ENCODE assay signal across 2 cellular contexts in the genomic region with DNA sequence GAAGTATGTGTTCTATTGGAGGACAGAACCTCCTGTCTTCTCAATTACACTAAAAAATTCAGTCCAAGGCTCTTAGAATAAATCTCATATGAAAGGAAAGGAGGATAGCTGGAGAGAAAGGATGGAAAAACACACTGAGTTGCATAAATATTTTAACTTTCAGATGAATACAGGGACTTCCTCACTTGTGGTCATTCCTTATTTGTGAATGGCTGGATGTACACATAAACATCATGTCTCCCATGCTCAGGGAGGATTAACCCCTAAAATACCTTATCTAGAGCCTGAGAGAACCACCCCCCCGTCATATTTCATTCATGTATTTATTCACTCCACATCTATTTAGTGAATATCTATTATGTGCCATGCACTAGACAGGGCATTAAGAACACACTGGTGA.
TF ChIP-seq lines count a peak whose summit lies in the region.

No MANE protein-coding gene starts in this region.

TF ChIP-seq in GM23338, 12 proteins besides CTCF, POLR2A, EP300 and RAD21:
- TF ChIP-seq JUNB (IDR thresholded peaks at IDR 0.05; ENCODE audit: unreplicated experiment) (no peak), NANOG (IDR thresholded peaks at IDR 0.05; ENCODE audit: borderline replicate concordance) (no peak), EZH2 (IDR thresholded peaks at IDR 0.05; ENCODE audit: low read depth, unreplicated experiment) (no peak), ZNF114 (CRISPR knock-in tag; IDR thresholded peaks at IDR 0.05) (no peak), ZNF331 (CRISPR knock-in tag; IDR thresholded peaks at IDR 0.05; ENCODE audit: low read depth) (no peak), CREB1 (CRISPR knock-in tag; IDR thresholded peaks at IDR 0.05; ENCODE audit: low read depth) (no peak)
- TF ChIP-seq, protein P1, sequence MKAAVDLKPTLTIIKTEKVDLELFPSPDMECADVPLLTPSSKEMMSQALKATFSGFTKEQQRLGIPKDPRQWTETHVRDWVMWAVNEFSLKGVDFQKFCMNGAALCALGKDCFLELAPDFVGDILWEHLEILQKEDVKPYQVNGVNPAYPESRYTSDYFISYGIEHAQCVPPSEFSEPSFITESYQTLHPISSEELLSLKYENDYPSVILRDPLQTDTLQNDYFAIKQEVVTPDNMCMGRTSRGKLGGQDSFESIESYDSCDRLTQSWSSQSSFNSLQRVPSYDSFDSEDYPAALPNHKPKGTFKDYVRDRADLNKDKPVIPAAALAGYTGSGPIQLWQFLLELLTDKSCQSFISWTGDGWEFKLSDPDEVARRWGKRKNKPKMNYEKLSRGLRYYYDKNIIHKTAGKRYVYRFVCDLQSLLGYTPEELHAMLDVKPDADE (IDR thresholded peaks at IDR 0.05) = no peak
- TF ChIP-seq, protein P2, sequence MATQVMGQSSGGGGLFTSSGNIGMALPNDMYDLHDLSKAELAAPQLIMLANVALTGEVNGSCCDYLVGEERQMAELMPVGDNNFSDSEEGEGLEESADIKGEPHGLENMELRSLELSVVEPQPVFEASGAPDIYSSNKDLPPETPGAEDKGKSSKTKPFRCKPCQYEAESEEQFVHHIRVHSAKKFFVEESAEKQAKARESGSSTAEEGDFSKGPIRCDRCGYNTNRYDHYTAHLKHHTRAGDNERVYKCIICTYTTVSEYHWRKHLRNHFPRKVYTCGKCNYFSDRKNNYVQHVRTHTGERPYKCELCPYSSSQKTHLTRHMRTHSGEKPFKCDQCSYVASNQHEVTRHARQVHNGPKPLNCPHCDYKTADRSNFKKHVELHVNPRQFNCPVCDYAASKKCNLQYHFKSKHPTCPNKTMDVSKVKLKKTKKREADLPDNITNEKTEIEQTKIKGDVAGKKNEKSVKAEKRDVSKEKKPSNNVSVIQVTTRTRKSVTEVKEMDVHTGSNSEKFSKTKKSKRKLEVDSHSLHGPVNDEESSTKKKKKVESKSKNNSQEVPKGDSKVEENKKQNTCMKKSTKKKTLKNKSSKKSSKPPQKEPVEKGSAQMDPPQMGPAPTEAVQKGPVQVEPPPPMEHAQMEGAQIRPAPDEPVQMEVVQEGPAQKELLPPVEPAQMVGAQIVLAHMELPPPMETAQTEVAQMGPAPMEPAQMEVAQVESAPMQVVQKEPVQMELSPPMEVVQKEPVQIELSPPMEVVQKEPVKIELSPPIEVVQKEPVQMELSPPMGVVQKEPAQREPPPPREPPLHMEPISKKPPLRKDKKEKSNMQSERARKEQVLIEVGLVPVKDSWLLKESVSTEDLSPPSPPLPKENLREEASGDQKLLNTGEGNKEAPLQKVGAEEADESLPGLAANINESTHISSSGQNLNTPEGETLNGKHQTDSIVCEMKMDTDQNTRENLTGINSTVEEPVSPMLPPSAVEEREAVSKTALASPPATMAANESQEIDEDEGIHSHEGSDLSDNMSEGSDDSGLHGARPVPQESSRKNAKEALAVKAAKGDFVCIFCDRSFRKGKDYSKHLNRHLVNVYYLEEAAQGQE (IDR thresholded peaks at IDR 0.05; ENCODE audit: unreplicated experiment) = no peak

TF ChIP-seq in K562, 482 proteins besides CTCF, POLR2A, EP300 and RAD21:
- TF ChIP-seq, protein P3, sequence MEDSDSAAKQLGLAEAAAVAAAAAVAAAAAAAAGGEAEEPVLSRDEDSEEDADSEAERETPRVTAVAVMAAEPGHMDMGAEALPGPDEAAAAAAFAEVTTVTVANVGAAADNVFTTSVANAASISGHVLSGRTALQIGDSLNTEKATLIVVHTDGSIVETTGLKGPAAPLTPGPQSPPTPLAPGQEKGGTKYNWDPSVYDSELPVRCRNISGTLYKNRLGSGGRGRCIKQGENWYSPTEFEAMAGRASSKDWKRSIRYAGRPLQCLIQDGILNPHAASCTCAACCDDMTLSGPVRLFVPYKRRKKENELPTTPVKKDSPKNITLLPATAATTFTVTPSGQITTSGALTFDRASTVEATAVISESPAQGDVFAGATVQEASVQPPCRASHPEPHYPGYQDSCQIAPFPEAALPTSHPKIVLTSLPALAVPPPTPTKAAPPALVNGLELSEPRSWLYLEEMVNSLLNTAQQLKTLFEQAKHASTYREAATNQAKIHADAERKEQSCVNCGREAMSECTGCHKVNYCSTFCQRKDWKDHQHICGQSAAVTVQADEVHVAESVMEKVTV (CRISPR knock-in tag; IDR thresholded peaks at IDR 0.05) = no peak
- TF ChIP-seq, protein P4, sequence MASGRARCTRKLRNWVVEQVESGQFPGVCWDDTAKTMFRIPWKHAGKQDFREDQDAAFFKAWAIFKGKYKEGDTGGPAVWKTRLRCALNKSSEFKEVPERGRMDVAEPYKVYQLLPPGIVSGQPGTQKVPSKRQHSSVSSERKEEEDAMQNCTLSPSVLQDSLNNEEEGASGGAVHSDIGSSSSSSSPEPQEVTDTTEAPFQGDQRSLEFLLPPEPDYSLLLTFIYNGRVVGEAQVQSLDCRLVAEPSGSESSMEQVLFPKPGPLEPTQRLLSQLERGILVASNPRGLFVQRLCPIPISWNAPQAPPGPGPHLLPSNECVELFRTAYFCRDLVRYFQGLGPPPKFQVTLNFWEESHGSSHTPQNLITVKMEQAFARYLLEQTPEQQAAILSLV (tag; IDR thresholded peaks at IDR 0.05) = no peak
- TF ChIP-seq NCOA1 (IDR thresholded peaks at IDR 0.05; ENCODE audit: low read depth) (no peak), ZNF124 (CRISPR knock-in tag; IDR thresholded peaks at IDR 0.05) (no peak), FOXK2 (conservative IDR thresholded peaks at IDR 0.05 in 1 of 2, IDR thresholded peaks at IDR 0.05 in 1 of 2; ENCODE audit: low read depth in 2 of 2) (no peak), PHB2 (IDR thresholded peaks at IDR 0.05; ENCODE audit: low read depth) (no peak), MEIS2 (IDR thresholded peaks at IDR 0.05; ENCODE audit: partially characterized antibody) (no peak), IRF2 (CRISPR knock-in tag; IDR thresholded peaks at IDR 0.05) (no peak), NBN (IDR thresholded peaks at IDR 0.05; ENCODE audit: low read depth) (no peak), ZNF165 (CRISPR knock-in tag; IDR thresholded peaks at IDR 0.05; ENCODE audit: borderline replicate concordance) (no peak), NFXL1 (CRISPR knock-in tag; IDR thresholded peaks at IDR 0.05) (no peak)
- TF ChIP-seq, protein P5, sequence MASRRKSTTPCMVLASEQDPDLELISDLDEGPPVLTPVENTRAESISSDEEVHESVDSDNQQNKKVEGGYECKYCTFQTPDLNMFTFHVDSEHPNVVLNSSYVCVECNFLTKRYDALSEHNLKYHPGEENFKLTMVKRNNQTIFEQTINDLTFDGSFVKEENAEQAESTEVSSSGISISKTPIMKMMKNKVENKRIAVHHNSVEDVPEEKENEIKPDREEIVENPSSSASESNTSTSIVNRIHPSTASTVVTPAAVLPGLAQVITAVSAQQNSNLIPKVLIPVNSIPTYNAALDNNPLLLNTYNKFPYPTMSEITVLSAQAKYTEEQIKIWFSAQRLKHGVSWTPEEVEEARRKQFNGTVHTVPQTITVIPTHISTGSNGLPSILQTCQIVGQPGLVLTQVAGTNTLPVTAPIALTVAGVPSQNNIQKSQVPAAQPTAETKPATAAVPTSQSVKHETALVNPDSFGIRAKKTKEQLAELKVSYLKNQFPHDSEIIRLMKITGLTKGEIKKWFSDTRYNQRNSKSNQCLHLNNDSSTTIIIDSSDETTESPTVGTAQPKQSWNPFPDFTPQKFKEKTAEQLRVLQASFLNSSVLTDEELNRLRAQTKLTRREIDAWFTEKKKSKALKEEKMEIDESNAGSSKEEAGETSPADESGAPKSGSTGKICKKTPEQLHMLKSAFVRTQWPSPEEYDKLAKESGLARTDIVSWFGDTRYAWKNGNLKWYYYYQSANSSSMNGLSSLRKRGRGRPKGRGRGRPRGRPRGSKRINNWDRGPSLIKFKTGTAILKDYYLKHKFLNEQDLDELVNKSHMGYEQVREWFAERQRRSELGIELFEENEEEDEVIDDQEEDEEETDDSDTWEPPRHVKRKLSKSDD (conservative IDR thresholded peaks at IDR 0.05; ENCODE audit: low read length) = no peak
- TF ChIP-seq, protein P6, sequence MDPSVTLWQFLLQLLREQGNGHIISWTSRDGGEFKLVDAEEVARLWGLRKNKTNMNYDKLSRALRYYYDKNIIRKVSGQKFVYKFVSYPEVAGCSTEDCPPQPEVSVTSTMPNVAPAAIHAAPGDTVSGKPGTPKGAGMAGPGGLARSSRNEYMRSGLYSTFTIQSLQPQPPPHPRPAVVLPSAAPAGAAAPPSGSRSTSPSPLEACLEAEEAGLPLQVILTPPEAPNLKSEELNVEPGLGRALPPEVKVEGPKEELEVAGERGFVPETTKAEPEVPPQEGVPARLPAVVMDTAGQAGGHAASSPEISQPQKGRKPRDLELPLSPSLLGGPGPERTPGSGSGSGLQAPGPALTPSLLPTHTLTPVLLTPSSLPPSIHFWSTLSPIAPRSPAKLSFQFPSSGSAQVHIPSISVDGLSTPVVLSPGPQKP (CRISPR knock-in tag; IDR thresholded peaks at IDR 0.05) = no peak
- TF ChIP-seq, protein P7, sequence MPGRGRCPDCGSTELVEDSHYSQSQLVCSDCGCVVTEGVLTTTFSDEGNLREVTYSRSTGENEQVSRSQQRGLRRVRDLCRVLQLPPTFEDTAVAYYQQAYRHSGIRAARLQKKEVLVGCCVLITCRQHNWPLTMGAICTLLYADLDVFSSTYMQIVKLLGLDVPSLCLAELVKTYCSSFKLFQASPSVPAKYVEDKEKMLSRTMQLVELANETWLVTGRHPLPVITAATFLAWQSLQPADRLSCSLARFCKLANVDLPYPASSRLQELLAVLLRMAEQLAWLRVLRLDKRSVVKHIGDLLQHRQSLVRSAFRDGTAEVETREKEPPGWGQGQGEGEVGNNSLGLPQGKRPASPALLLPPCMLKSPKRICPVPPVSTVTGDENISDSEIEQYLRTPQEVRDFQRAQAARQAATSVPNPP (IDR thresholded peaks at IDR 0.05; ENCODE audit: borderline replicate concordance, insufficient read depth, insufficient read length) = no peak
